In genomic region chr9:121358747-121359146, GRCh38 we compare ENCODE assay signal across 8 cellular contexts. TPM values are rescaled to one million over a fixed set of nuclear protein-coding genes. Genes with fewer than 3 reads are reported as not detected.
A peak's percentile ranks its signal among the peaks of the same experiment; 100 is the strongest.
DNase-seq lines count a peak whose midpoint lies in the region; ATAC-seq, FAIRE-seq and TF ChIP-seq lines count a peak whose summit lies in the region.

No MANE protein-coding gene starts in this region.

- H3K79me2 ChIP-seq in Karpas-422 (ENCODE audit: low read length) = peaks cover 16% of the 10 kb centered on the region; the same call in 1 of the 2 replicates

- 0 out of 2 replicates have a peak overlapping the region, but pooled peaks have one; percentile 19 for H3K4me3 ChIP-seq in Karpas-422 (ENCODE audit: low read length)
- no peak overlapping the region for H3K4me3 ChIP-seq in skeletal muscle satellite cell (ENCODE audit: low read length)
- H3K4me3 ChIP-seq in MG63 = no peak overlapping the region

- peak overlapping the region; percentile 16; the same call in 1 of the 2 replicates for H3K27ac ChIP-seq in Karpas-422 (ENCODE audit: low read length)

- no peaks in the 10 kb centered on the region for H3K36me3 ChIP-seq in Karpas-422 (ENCODE audit: insufficient read depth, low read length)
- H3K36me3 ChIP-seq in skeletal muscle satellite cell (ENCODE audit: insufficient read depth, low read length) = peaks cover 15% of the 10 kb centered on the region
- peaks cover 58% of the 10 kb centered on the region for H3K36me3 ChIP-seq in MG63

- no peaks in the 10 kb centered on the region for H4K20me1 ChIP-seq in Karpas-422 (ENCODE audit: insufficient read depth, low read depth, low read length)

- H3K4me1 ChIP-seq in Karpas-422 (ENCODE audit: low read length) (peaks cover 32% of the 10 kb centered on the region), skeletal muscle satellite cell (ENCODE audit: control insufficient read depth, insufficient read depth, low read length) (peaks cover 44% of the 10 kb centered on the region)

- H3K4me2 ChIP-seq in Karpas-422 (ENCODE audit: low read depth, low read length, poor library complexity, severe bottlenecking) = peak overlapping the region; percentile 45
- H3K4me2 ChIP-seq in skeletal muscle satellite cell (ENCODE audit: low read length) = peak overlapping the region; percentile 48

- FAIRE-seq in frontal cortex (lab: Jason Lieb, UNC) = no peak

- H3K9me2 ChIP-seq in Karpas-422 (replicated peaks; ENCODE audit: insufficient read depth, low read length) = no peaks in the 10 kb centered on the region

- no peak for TF ChIP-seq POLR2A in erythroblast (IDR thresholded peaks at IDR 0.05; ENCODE audit: low read length)

- no peak for DNase-seq in Karpas-422
- peak; percentile 11 to 42 for DNase-seq in erythroblast (lab: John Stamatoyannopoulos, UW)
- DNase-seq in putamen (ENCODE audit: low spot score) = no peak
- DNase-seq in frontal cortex (ENCODE audit: low spot score in 2 of 2) = no peak
- DNase-seq in NCI-H2171 (lab: John Stamatoyannopoulos, UW) = no peak
- DNase-seq in MG63 = no peak

- no peak overlapping the region for H2AFZ ChIP-seq in Karpas-422 (ENCODE audit: low read length)

- H3K27me3 ChIP-seq in Karpas-422 (ENCODE audit: low read length) = no peaks in the 10 kb centered on the region
- no peaks in the 10 kb centered on the region for H3K27me3 ChIP-seq in skeletal muscle satellite cell (ENCODE audit: control insufficient read depth, insufficient read depth, low read length)
- H3K27me3 ChIP-seq in MG63 = no peaks in the 10 kb centered on the region

- H3K9ac ChIP-seq in Karpas-422 (ENCODE audit: low read length) = peak overlapping the region; percentile 26
- H3K9ac ChIP-seq in skeletal muscle satellite cell (ENCODE audit: low read depth, low read length) = peak overlapping the region; percentile 12

- peak; percentile 79 for ATAC-seq in GM18868 (IDR thresholded peaks at IDR 0.05; ENCODE audit: unreplicated experiment)

- H3K9me3 ChIP-seq in Karpas-422 (ENCODE audit: low read length) (no peaks in the 10 kb centered on the region), skeletal muscle satellite cell (replicated peaks; ENCODE audit: low read length) (no peaks in the 10 kb centered on the region), MG63 (no peaks in the 10 kb centered on the region)

RNA-seq across cellular contexts. Expression of gene STOM, which starts 11.3 kb away (rescaled TPM):
- total RNA-seq in Karpas-422 (2014; rRNA removed; shearing (Covaris generic); ENCODE audit: low replicate concordance) = 16.4 and 33.1 TPM in 2 replicates
- 90.2 and 133 TPM in 2 replicates for total RNA-seq in skeletal muscle satellite cell (2012; rRNA removed)
- 15.1 TPM for total RNA-seq in frontal cortex
- 108 and 114 TPM in 2 replicates for total RNA-seq in MG63 (2014; rRNA removed; shearing (Covaris generic); ENCODE audit: low replicate concordance)

Comparison
In these comparisons a context has a peak if more than half of its experiments do, and no peak if none do; other contexts are left out.
1. DNase-seq: peak in erythroblast (2 of 2); none in Karpas-422 (single experiment), putamen (single experiment), frontal cortex (0 of 2), NCI-H2171 (single experiment) and MG63 (single experiment).